In genomic region chr14:77458249-77458950, GRCh38 we compare ENCODE assay signal across 8 cellular contexts. TPM values are rescaled to one million over a fixed set of nuclear protein-coding genes. Genes with fewer than 3 reads are reported as not detected.
DNase-seq lines count a peak whose midpoint lies in the region; ATAC-seq, FAIRE-seq and TF ChIP-seq lines count a peak whose summit lies in the region.

No MANE protein-coding gene starts in this region.

- H3K27ac ChIP-seq in A549 (peak overlapping the region; percentile 89 to 95), pancreas (peak overlapping the region; percentile 75 to 100 (median 88))

- peaks cover 77% of the 10 kb centered on the region for H3K36me3 Mint-ChIP-seq in activated T-helper 17 cell treated with anti-CD3 and anti-CD28 coated beads, Interleukin-2, amount 50 U/mL, for 72 hours (ENCODE audit: low read depth)

- peak; percentile 18 to 24 for DNase-seq in A549 (ENCODE audit: low read depth in 1 of 2, low spot score in 1 of 2)
- DNase-seq in NCI-H748 (lab: John Stamatoyannopoulos, UW; ENCODE audit: unreplicated experiment): peak; percentile 63
- DNase-seq in glomerular visceral epithelial cell (ENCODE audit: extremely low spot score): peak; percentile 41
- DNase-seq in pancreas: peak in 3 of 6 donors; percentile 14 to 58 (median 31)
- no peak for DNase-seq in posterior vena cava (ENCODE audit: low spot score)

- WGBS in A549 (ENCODE audit: missing lambda C conversion rate): 2% methylated on average over 24 of the region's 29 CpGs
- 0 to 1% methylated on average over 28 to 29 of the region's 29 CpGs for WGBS in pancreas, 2 donors

- TF ChIP-seq POLR2A in A549 (IDR thresholded peaks at IDR 0.05; ENCODE audit: low read length) (no peak), GM18505 (IDR thresholded peaks at IDR 0.05; ENCODE audit: borderline replicate concordance, extremely low read depth, insufficient read depth, insufficient read length) (no peak)

- peak overlapping the region; percentile 98 for H3K4me3 Mint-ChIP-seq in activated T-helper 17 cell treated with anti-CD3 and anti-CD28 coated beads, Interleukin-2, amount 50 U/mL, for 72 hours

- H3K4me1 Mint-ChIP-seq in activated T-helper 17 cell treated with anti-CD3 and anti-CD28 coated beads, Interleukin-2, amount 50 U/mL, for 72 hours: peaks cover 23% of the 10 kb centered on the region

- H3K4me3 ChIP-seq in A549 (peak overlapping the region; percentile 91), pancreas (peak overlapping the region; percentile 55 to 99 (median 84))

- H3K9me3 ChIP-seq in A549 (no peaks in the 10 kb centered on the region), pancreas (no peaks in the 10 kb centered on the region)

- peaks cover 0 to 22% (median 18%) of the 10 kb centered on the region in 3 donors for H3K36me3 ChIP-seq in pancreas

- no peak for TF ChIP-seq CTCF in A549 (IDR thresholded peaks at IDR 0.05)
- TF ChIP-seq CTCF in pancreas (IDR thresholded peaks at IDR 0.05): no peak

- H3K27me3 Mint-ChIP-seq in activated T-helper 17 cell treated with anti-CD3 and anti-CD28 coated beads, Interleukin-2, amount 50 U/mL, for 72 hours: no peaks in the 10 kb centered on the region

- no peak for FAIRE-seq in A549 (lab: Jason Lieb, UNC)
- FAIRE-seq in pancreas (lab: Jason Lieb, UNC): no peak

- H3K27ac Mint-ChIP-seq in activated T-helper 17 cell treated with anti-CD3 and anti-CD28 coated beads, Interleukin-2, amount 50 U/mL, for 72 hours: peak overlapping the region; percentile 100

- no peak for TF ChIP-seq EP300 in A549 (IDR thresholded peaks at IDR 0.05)

- intact Hi-C loops in pancreas (cut with DNase I): no loop called here
- intact Hi-C loops in posterior vena cava (cut with DNase I): loop anchor here (5.0 to 10.0 kb wide), 2 partner anchors 86 to 94 kb away; no protein-coding TSS in a partner anchor

- peak overlapping the region; percentile 92 for H3K4me2 ChIP-seq in A549

- peak; percentile 43 to 57 for ATAC-seq in A549
- ATAC-seq in GM18505 (IDR thresholded peaks at IDR 0.05; ENCODE audit: unreplicated experiment): peak; percentile 22
- peak; percentile 13 for ATAC-seq in HG02973 (IDR thresholded peaks at IDR 0.05; ENCODE audit: unreplicated experiment)
- ATAC-seq in activated T-helper 17 cell treated with anti-CD3 and anti-CD28 coated beads, Interleukin-2, amount 50 U/mL, for 72 hours (replicated peaks): no peak
- ATAC-seq in pancreas: peak; percentile 26 to 44 (median 28)

- H3K27me3 ChIP-seq in pancreas: no peaks in the 10 kb centered on the region

- H3K4me1 ChIP-seq in A549: peaks cover 15% of the 10 kb centered on the region
- H3K4me1 ChIP-seq in pancreas: peaks cover 0 to 17% (median 6%) of the 10 kb centered on the region in 3 donors

- POLR2A ChIA-PET in A549 (lab: Yijun Ruan, JAX): interaction anchor here (0.5 to 0.6 kb wide), 2 partner anchors 39 to 430 kb away, joined by 3 to 5 read pairs; no protein-coding TSS in a partner anchor

- TF ChIP-seq RAD21 in A549 (conservative IDR thresholded peaks at IDR 0.05 in 1 of 2, IDR thresholded peaks at IDR 0.05 in 1 of 2): no peak

- CTCF ChIA-PET in A549 (lab: Yijun Ruan, JAX): interaction anchor here (0.5 to 3.2 kb wide), 27 partner anchors 9 to 302 kb away, joined by 3 to 34 read pairs (median 4); partner anchors contain the start of gene POMT2

- no peaks in the 10 kb centered on the region for H3K9me3 Mint-ChIP-seq in activated T-helper 17 cell treated with anti-CD3 and anti-CD28 coated beads, Interleukin-2, amount 50 U/mL, for 72 hours

TF ChIP-seq in A549, 52 proteins besides CTCF, POLR2A, EP300 and RAD21:
- TF ChIP-seq MAX (IDR thresholded peaks at IDR 0.05) (peak; percentile 11), MYC (IDR thresholded peaks at IDR 0.05; ENCODE audit: borderline replicate concordance, low read length) (0 out of 2 replicates have a peak, but pooled peaks have one; percentile 49), FOSL2 (IDR thresholded peaks at IDR 0.05) (no peak), FOSL2 (CRISPR knock-in tag; IDR thresholded peaks at IDR 0.05) (no peak)
- TF ChIP-seq, protein P1, sequence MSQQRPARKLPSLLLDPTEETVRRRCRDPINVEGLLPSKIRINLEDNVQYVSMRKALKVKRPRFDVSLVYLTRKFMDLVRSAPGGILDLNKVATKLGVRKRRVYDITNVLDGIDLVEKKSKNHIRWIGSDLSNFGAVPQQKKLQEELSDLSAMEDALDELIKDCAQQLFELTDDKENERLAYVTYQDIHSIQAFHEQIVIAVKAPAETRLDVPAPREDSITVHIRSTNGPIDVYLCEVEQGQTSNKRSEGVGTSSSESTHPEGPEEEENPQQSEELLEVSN (IDR thresholded peaks at IDR 0.05; ENCODE audit: borderline replicate concordance, low read depth): peak; percentile 25; the same call in 1 of the 2 replicates

RNA-seq across cellular contexts. Expression of gene AHSA1, which starts 0.5 kb away (rescaled TPM):
- polyA plus RNA-seq in A549 (2011; rRNA removed) (289 and 299 TPM in 2 replicates), A549 (2017; fragmentation: RNase III; extraction: RNeasy Plus Mini Kit Qiagen cat#74134 plus additional on column Dnase treatment) (307 to 334 TPM (median 308 TPM) in 3 replicates), pancreas (10 to 100 TPM; 36.0 to 43.9 TPM)
- polyA plus RNA-seq in A549 (2012; cell fraction: cytosol; rRNA removed): 371 and 423 TPM in 2 replicates
- polyA plus RNA-seq in A549 (2012; cell fraction: nucleus; rRNA removed): 148 and 217 TPM in 2 replicates
- 166 and 203 TPM in 2 replicates for polyA minus RNA-seq in A549 (2011; rRNA and poly(A)+ RNA removed)
- 100 to 1,000 TPM; 143 to 283 TPM for total RNA-seq in activated T-helper 17 cell treated with anti-CD3 and anti-CD28 coated beads, Interleukin-2, amount 50 U/mL, for 72 hours
- total RNA-seq in pancreas (10 to 100 TPM; 23.2 to 64.3 (median 33.0) TPM), posterior vena cava (10 to 100 TPM; 78.3 to 85.3 TPM)

RNA-seq across cellular contexts. Expression of gene VIPAS39, which starts 1.0 kb away (rescaled TPM):
- polyA plus RNA-seq in A549 (2011; rRNA removed): 35.8 and 38.0 TPM in 2 replicates
- polyA plus RNA-seq in A549 (2012; cell fraction: cytosol; rRNA removed): 10.8 and 12.0 TPM in 2 replicates
- polyA plus RNA-seq in A549 (2012; cell fraction: nucleus; rRNA removed): 8.8 and 12.4 TPM in 2 replicates
- polyA plus RNA-seq in A549 (2017; fragmentation: RNase III; extraction: RNeasy Plus Mini Kit Qiagen cat#74134 plus additional on column Dnase treatment): 14.9 to 15.3 TPM (median 14.9 TPM) in 3 replicates
- polyA minus RNA-seq in A549 (2011; rRNA and poly(A)+ RNA removed): 23.9 and 31.2 TPM in 2 replicates
- 10 to 100 TPM; 19.0 to 25.9 TPM for total RNA-seq in activated T-helper 17 cell treated with anti-CD3 and anti-CD28 coated beads, Interleukin-2, amount 50 U/mL, for 72 hours
- 10 to 100 TPM in 1 of 6 donors, 1 to 10 TPM in 5; 6.1 to 12.5 (median 7.7) TPM for total RNA-seq in pancreas
- polyA plus RNA-seq in pancreas: 1 to 10 TPM; 6.5 to 8.3 TPM
- total RNA-seq in posterior vena cava: 10 to 100 TPM; 11.9 to 15.7 TPM

RNA-seq across cellular contexts. Expression of gene NOXRED1, which starts 35.1 kb away (rescaled TPM):
- polyA plus RNA-seq in A549 (2011; rRNA removed) (0.34 and 0.45 TPM in 2 replicates), A549 (2017; fragmentation: RNase III; extraction: RNeasy Plus Mini Kit Qiagen cat#74134 plus additional on column Dnase treatment) (0.16 to 0.22 TPM (median 0.18 TPM) in 3 replicates), pancreas (under 1 TPM; 0.30 to 0.77 TPM)
- polyA plus RNA-seq in A549 (2012; cell fraction: cytosol; rRNA removed): 0.08 and 0.09 TPM in 2 replicates
- 0.14 and 0.23 TPM in 2 replicates for polyA plus RNA-seq in A549 (2012; cell fraction: nucleus; rRNA removed)
- polyA minus RNA-seq in A549 (2011; rRNA and poly(A)+ RNA removed): 0.34 and 0.70 TPM in 2 replicates
- 1 to 10 TPM in 1 of 2 donors, under 1 TPM in 1; 0.89 to 1.0 TPM for total RNA-seq in activated T-helper 17 cell treated with anti-CD3 and anti-CD28 coated beads, Interleukin-2, amount 50 U/mL, for 72 hours
- total RNA-seq in pancreas (under 1 TPM; 0.16 to 0.58 (median 0.43) TPM), posterior vena cava (under 1 TPM; 0.23 to 0.52 TPM)

RNA-seq across cellular contexts. Expression of gene ISM2, which starts 40.2 kb away (rescaled TPM):
- polyA plus RNA-seq in A549 (2011; rRNA removed): 0.10 and 0.11 TPM in 2 replicates
- 0.11 and 0.21 TPM in 2 replicates for polyA plus RNA-seq in A549 (2012; cell fraction: cytosol; rRNA removed)
- polyA plus RNA-seq in A549 (2012; cell fraction: nucleus; rRNA removed): 0.40 and 0.43 TPM in 2 replicates
- polyA plus RNA-seq in A549 (2017; fragmentation: RNase III; extraction: RNeasy Plus Mini Kit Qiagen cat#74134 plus additional on column Dnase treatment): 0.21 to 0.31 TPM (median 0.22 TPM) in 3 replicates
- polyA minus RNA-seq in A549 (2011; rRNA and poly(A)+ RNA removed): 0.50 TPM in 1 of 2 replicates, not detected in the other
- under 1 TPM in 1 of 2 donors, not detected in 1; 0.21 TPM for total RNA-seq in activated T-helper 17 cell treated with anti-CD3 and anti-CD28 coated beads, Interleukin-2, amount 50 U/mL, for 72 hours
- total RNA-seq in pancreas: not detected
- not detected for polyA plus RNA-seq in pancreas
- under 1 TPM in 1 of 2 donors, not detected in 1; 0.60 TPM for total RNA-seq in posterior vena cava

Comparison
In these comparisons a context has a peak if more than half of its experiments do, and no peak if none do; other contexts are left out.
1. intact Hi-C loops: an anchor here in posterior vena cava (5.0 to 10.0 kb wide); none called in pancreas.